Comparison of ENCODE assay signal across 18 cellular contexts in the genomic region with DNA sequence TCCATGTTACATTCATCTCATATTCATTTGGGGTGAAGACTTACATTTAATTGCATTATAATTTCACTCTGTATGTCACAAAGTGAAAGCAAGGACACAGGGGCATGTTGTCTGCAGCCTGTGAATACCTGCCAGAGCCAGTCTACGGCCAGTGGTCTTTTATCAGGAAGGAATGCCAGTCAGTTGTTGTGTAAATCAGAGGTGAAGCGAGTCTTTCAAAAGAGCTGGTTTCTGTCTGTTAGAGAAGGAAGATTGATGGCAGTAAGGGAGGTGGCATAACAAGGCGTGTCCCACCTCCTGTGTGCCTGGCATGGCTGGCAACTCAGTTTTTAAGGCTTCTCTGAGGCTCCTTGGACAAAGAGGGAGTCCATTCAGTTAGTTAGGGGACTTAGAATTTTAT. TPM values are rescaled to one million over a fixed set of nuclear protein-coding genes. Genes with fewer than 3 reads are reported as not detected.
DNase-seq lines count a peak whose midpoint lies in the region; TF ChIP-seq lines count a peak whose summit lies in the region.
"Had no signal": no experiment of that assay in that cellular context is flagged by ENCODE, and none has a peak within 500 bp of the region (broad histone marks: within the 10 kb centered on the region; RNA-seq: fewer than 3 reads in every experiment).

No MANE protein-coding gene starts in this region.

- no peaks in the 10 kb centered on the region for H3K9me3 Mint-ChIP-seq in endothelial cell (ENCODE audit: unreplicated experiment)

- H3K9me3 ChIP-seq in parathyroid adenoma (ENCODE audit: control insufficient read depth, low read length): no peaks in the 10 kb centered on the region
- H3K9me3 ChIP-seq: BLaER1 treated with 17β-estradiol and CSF1 and Interleukin-3, amounts not matched to agents 10 nM and 100 nM; MG63 had no signal

- H3K36me3 ChIP-seq in parathyroid adenoma (ENCODE audit: control insufficient read depth, insufficient read depth, low read length): no peaks in the 10 kb centered on the region
- H3K36me3 ChIP-seq: BLaER1 treated with 17β-estradiol and CSF1 and Interleukin-3, amounts not matched to agents 10 nM and 100 nM; MG63 had no signal

- no peak for TF ChIP-seq CTCF in parathyroid adenoma (IDR thresholded peaks at IDR 0.05)
- no peak for TF ChIP-seq CTCF in endothelial cell (IDR thresholded peaks at IDR 0.05; ENCODE audit: unreplicated experiment)

- peak overlapping the region; percentile 3 for H3K4me3 ChIP-seq in parathyroid adenoma (ENCODE audit: low read depth, low read length)
- H3K4me3 ChIP-seq: BLaER1 treated with 17β-estradiol and CSF1 and Interleukin-3, amounts not matched to agents 10 nM and 100 nM; MG63; SK-N-MC had no signal

- H3K4me3 Mint-ChIP-seq in endothelial cell (ENCODE audit: unreplicated experiment): no peak overlapping the region

- peaks cover 2% of the 10 kb centered on the region for H3K27me3 Mint-ChIP-seq in endothelial cell (ENCODE audit: unreplicated experiment)

- peak; percentile 3 for DNase-seq in DMS153 treated with DMSO at 0.1 percent for 48 hours (lab: John Stamatoyannopoulos, UW; ENCODE audit: unreplicated experiment)
- no peak for DNase-seq in DMS153 (lab: John Stamatoyannopoulos, UW)
- peak; percentile 62 for DNase-seq in NCI-H69 (lab: John Stamatoyannopoulos, UW)
- peak; percentile 75 for DNase-seq in iPS DF 19.7 (ENCODE audit: low read depth, low spot score)
- no peak for DNase-seq in Ammon's horn (ENCODE audit: low spot score)
- DNase-seq in endothelial cell (ENCODE audit: low spot score): no peak
- DNase-seq in activated gamma-delta T cell treated with Interleukin-2 at 50 U/mL for 16 hours: no peak
- DNase-seq: DMS 273 treated with DMSO at 0.1 percent for 48 hours, EL, KG1, MG63, NCI-H1417 treated with DMSO at 0.1 percent for 48 hours, NCI-H2029 treated with DMSO at 0.1 percent for 48 hours, NCI-H345 had no signal

- H3K4me1 Mint-ChIP-seq in endothelial cell (ENCODE audit: unreplicated experiment): peaks cover 3% of the 10 kb centered on the region

- no peaks in the 10 kb centered on the region for H3K79me2 ChIP-seq in parathyroid adenoma

- H3K27ac ChIP-seq in parathyroid adenoma: peak overlapping the region; percentile 95
- H3K27ac ChIP-seq: 22Rv1; BLaER1 treated with 17β-estradiol and CSF1 and Interleukin-3, amounts not matched to agents 10 nM and 100 nM; SK-N-MC had no signal

- H3K9ac ChIP-seq in parathyroid adenoma: no peak overlapping the region
- H3K9ac ChIP-seq: BLaER1 treated with 17β-estradiol and CSF1 and Interleukin-3, amounts not matched to agents 10 nM and 100 nM had no signal

- H3K27me3 ChIP-seq in parathyroid adenoma (ENCODE audit: control insufficient read depth, insufficient read depth, low read length): no peaks in the 10 kb centered on the region
- H3K27me3 ChIP-seq: BLaER1 treated with 17β-estradiol and CSF1 and Interleukin-3, amounts not matched to agents 10 nM and 100 nM; MG63 had no signal

- peak overlapping the region; percentile 54 for H3K4me2 ChIP-seq in parathyroid adenoma (ENCODE audit: low read length)
- H3K4me2 ChIP-seq: BLaER1 treated with 17β-estradiol and CSF1 and Interleukin-3, amounts not matched to agents 10 nM and 100 nM had no signal

- no peaks in the 10 kb centered on the region for H3K36me3 Mint-ChIP-seq in endothelial cell (ENCODE audit: low read depth, unreplicated experiment)

- peak overlapping the region; percentile 3 for H2AFZ ChIP-seq in parathyroid adenoma

- H3K27ac Mint-ChIP-seq in endothelial cell (ENCODE audit: unreplicated experiment): no peak overlapping the region

- peaks cover 10% of the 10 kb centered on the region for H3K4me1 ChIP-seq in parathyroid adenoma

RNA-seq across cellular contexts. Expression of gene SYK, which starts 18.1 kb away (rescaled TPM):
- 0.36 TPM for total RNA-seq in endothelial cell (ENCODE audit: unreplicated experiment)

Comparison
In these comparisons a context has a peak if more than half of its experiments do, and no peak if none do; other contexts are left out.
1. DNase-seq: peak in DMS153 treated with DMSO at 0.1 percent for 48 hours (single experiment), NCI-H69 (single experiment) and iPS DF 19.7 (single experiment); none in DMS153 (single experiment), Ammon's horn (single experiment), endothelial cell (single experiment) and activated gamma-delta T cell treated with Interleukin-2 at 50 U/mL for 16 hours (single experiment).